ENCODE assay signal across 8 cellular contexts in the genomic region with DNA sequence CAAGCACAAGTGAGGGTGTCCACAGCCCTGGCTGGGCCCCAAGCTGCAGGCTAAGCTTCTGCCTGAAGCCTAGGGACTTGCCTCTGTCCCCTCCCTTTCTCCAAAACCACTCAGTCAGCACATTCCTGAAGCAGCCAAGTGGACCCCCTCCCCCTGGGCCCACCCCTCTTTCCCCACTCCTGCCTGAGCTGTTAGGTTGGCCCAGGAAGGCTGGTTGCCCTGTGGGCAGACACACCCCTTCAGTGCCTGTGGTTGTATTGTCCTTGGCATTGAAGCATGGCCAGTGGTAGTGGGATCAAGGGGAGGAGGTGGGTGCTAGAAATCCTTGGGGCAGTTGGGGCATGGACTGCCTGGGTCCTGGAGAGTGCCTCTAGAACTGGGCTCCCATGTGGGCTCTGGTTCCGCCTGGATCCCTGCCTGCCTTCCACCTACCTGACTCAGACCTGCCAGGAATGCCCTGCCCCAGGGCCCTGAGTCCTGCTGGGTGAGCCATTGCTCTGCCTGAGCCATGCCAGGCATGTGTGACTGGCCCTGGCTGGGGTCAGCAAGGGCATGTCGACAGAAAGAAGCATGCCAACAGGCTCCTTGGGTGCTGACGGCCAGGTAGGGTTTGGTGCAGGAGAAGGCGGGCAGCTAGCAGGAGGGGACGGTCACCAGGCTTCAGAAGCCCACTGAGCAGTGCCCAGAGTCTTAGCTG. TPM values are rescaled to one million over a fixed set of nuclear protein-coding genes. Genes with fewer than 3 reads are reported as not detected.
A peak's percentile ranks its signal among the peaks of the same experiment; 100 is the strongest.
DNase-seq lines count a peak whose midpoint lies in the region; TF ChIP-seq lines count a peak whose summit lies in the region.

No MANE protein-coding gene starts in this region.

- peak overlapping the region; percentile 99 for H3K27ac ChIP-seq in SU-DHL-6 (ENCODE audit: low read depth, low read length)

- no peaks in the 10 kb centered on the region for H3K27me3 ChIP-seq in SU-DHL-6 (ENCODE audit: low read length)

- peak overlapping the region; percentile 99 for H3K9ac ChIP-seq in SU-DHL-6 (ENCODE audit: low read length)

- H2AFZ ChIP-seq in SU-DHL-6 (ENCODE audit: low read depth, low read length, severe bottlenecking), result no peak overlapping the region

- H3F3A ChIP-seq in SU-DHL-6 (ENCODE audit: insufficient read depth), result peaks cover 88% of the 10 kb centered on the region

- peaks cover 49% of the 10 kb centered on the region for H3K79me2 ChIP-seq in SU-DHL-6 (ENCODE audit: insufficient read depth, low read length)

- peaks cover 7% of the 10 kb centered on the region for H4K20me1 ChIP-seq in SU-DHL-6 (ENCODE audit: low read depth, low read length)

- H3K9me3 ChIP-seq in SU-DHL-6 (ENCODE audit: insufficient read depth, low read length), result no peaks in the 10 kb centered on the region

- TF ChIP-seq CTCF in GM12865 (IDR thresholded peaks at IDR 0.05; ENCODE audit: insufficient read depth, low read depth, low read length, missing control alignments) (no peak), SU-DHL-6 (IDR thresholded peaks at IDR 0.05; ENCODE audit: insufficient read depth, low read length, poor library complexity, severe bottlenecking) (no peak), fibroblast of villous mesenchyme (IDR thresholded peaks at IDR 0.05; ENCODE audit: insufficient read depth, low read depth, low read length) (no peak), retinal pigment epithelial cell (conservative IDR thresholded peaks at IDR 0.05; ENCODE audit: low read depth, low read length) (no peak)

- no peak for DNase-seq in GM12865 (ENCODE audit: low read depth)
- DNase-seq in fibroblast of villous mesenchyme (ENCODE audit: low read depth), result no peak
- peak; percentile 21 for DNase-seq in retinal pigment epithelial cell (ENCODE audit: low read depth)
- no peak for DNase-seq in NCI-H345 (lab: John Stamatoyannopoulos, UW)
- DNase-seq in amniotic stem cell (lab: John Stamatoyannopoulos, UW), result no peak
- no peak for DNase-seq in Ammon's horn (ENCODE audit: low spot score)
- DNase-seq in activated gamma-delta T cell (lab: John Stamatoyannopoulos, UW), result no peak

- peak overlapping the region; percentile 71 for H3K4me2 ChIP-seq in SU-DHL-6 (ENCODE audit: low read depth, low read length, poor library complexity, severe bottlenecking)

- peaks cover 21% of the 10 kb centered on the region for H3K36me3 ChIP-seq in SU-DHL-6 (ENCODE audit: low read length)

- H3K4me3 ChIP-seq in GM12865 (ENCODE audit: low read depth, low read length) (peak overlapping the region; percentile 98), SU-DHL-6 (ENCODE audit: insufficient read depth, low read length, poor library complexity, severe bottlenecking) (peak overlapping the region; percentile 98), fibroblast of villous mesenchyme (ENCODE audit: low read depth, low read length) (peak overlapping the region; percentile 92), retinal pigment epithelial cell (ENCODE audit: low read length) (peak overlapping the region; percentile 94)

- H3K9me2 ChIP-seq in SU-DHL-6 (replicated peaks; ENCODE audit: insufficient read depth, low read length), result no peaks in the 10 kb centered on the region

RNA-seq across cellular contexts. Expression of a gene that starts 2.1 kb away (rescaled TPM):
- 37.7 and 64.8 TPM in 2 replicates for total RNA-seq in fibroblast of villous mesenchyme

RNA-seq across cellular contexts. Expression of a gene that starts 17.3 kb away (rescaled TPM):
- 2.2 and 7.4 TPM in 2 replicates for total RNA-seq in fibroblast of villous mesenchyme

RNA-seq across cellular contexts. Expression of a gene that starts 19.9 kb away (rescaled TPM):
- 6.1 and 8.2 TPM in 2 replicates for total RNA-seq in fibroblast of villous mesenchyme

RNA-seq across cellular contexts. Expression of a gene that starts 26.1 kb away (rescaled TPM):
- 336 and 532 TPM in 2 replicates for total RNA-seq in fibroblast of villous mesenchyme

RNA-seq across cellular contexts. Expression of a gene that starts 28.3 kb away (rescaled TPM):
- 148 and 185 TPM in 2 replicates for total RNA-seq in fibroblast of villous mesenchyme
